Comparison of ENCODE assay signal across 1 cellular context in the genomic region with DNA sequence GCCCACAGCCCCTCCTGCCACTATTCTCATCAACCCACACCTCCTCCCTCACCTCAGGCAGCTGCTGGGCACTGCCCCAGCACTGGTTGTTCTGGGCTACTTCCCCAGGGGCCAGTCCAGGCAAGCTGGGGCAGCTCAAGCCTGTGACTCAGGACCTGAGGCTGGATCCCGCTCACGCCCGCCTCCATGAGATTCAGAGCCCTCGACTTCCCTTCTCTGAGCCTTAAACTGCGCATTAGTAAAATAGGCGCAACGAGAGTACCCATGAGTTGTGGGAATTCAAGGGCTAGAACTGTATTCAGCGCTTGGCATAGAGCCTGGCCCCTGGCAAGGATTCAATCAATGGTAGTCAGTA.
TF ChIP-seq lines count a peak whose summit lies in the region.

No MANE protein-coding gene starts in this region.

TF ChIP-seq in K562, 482 proteins besides CTCF, POLR2A, EP300 and RAD21 (continued from another document and continues in another):
- TF ChIP-seq, protein P1, sequence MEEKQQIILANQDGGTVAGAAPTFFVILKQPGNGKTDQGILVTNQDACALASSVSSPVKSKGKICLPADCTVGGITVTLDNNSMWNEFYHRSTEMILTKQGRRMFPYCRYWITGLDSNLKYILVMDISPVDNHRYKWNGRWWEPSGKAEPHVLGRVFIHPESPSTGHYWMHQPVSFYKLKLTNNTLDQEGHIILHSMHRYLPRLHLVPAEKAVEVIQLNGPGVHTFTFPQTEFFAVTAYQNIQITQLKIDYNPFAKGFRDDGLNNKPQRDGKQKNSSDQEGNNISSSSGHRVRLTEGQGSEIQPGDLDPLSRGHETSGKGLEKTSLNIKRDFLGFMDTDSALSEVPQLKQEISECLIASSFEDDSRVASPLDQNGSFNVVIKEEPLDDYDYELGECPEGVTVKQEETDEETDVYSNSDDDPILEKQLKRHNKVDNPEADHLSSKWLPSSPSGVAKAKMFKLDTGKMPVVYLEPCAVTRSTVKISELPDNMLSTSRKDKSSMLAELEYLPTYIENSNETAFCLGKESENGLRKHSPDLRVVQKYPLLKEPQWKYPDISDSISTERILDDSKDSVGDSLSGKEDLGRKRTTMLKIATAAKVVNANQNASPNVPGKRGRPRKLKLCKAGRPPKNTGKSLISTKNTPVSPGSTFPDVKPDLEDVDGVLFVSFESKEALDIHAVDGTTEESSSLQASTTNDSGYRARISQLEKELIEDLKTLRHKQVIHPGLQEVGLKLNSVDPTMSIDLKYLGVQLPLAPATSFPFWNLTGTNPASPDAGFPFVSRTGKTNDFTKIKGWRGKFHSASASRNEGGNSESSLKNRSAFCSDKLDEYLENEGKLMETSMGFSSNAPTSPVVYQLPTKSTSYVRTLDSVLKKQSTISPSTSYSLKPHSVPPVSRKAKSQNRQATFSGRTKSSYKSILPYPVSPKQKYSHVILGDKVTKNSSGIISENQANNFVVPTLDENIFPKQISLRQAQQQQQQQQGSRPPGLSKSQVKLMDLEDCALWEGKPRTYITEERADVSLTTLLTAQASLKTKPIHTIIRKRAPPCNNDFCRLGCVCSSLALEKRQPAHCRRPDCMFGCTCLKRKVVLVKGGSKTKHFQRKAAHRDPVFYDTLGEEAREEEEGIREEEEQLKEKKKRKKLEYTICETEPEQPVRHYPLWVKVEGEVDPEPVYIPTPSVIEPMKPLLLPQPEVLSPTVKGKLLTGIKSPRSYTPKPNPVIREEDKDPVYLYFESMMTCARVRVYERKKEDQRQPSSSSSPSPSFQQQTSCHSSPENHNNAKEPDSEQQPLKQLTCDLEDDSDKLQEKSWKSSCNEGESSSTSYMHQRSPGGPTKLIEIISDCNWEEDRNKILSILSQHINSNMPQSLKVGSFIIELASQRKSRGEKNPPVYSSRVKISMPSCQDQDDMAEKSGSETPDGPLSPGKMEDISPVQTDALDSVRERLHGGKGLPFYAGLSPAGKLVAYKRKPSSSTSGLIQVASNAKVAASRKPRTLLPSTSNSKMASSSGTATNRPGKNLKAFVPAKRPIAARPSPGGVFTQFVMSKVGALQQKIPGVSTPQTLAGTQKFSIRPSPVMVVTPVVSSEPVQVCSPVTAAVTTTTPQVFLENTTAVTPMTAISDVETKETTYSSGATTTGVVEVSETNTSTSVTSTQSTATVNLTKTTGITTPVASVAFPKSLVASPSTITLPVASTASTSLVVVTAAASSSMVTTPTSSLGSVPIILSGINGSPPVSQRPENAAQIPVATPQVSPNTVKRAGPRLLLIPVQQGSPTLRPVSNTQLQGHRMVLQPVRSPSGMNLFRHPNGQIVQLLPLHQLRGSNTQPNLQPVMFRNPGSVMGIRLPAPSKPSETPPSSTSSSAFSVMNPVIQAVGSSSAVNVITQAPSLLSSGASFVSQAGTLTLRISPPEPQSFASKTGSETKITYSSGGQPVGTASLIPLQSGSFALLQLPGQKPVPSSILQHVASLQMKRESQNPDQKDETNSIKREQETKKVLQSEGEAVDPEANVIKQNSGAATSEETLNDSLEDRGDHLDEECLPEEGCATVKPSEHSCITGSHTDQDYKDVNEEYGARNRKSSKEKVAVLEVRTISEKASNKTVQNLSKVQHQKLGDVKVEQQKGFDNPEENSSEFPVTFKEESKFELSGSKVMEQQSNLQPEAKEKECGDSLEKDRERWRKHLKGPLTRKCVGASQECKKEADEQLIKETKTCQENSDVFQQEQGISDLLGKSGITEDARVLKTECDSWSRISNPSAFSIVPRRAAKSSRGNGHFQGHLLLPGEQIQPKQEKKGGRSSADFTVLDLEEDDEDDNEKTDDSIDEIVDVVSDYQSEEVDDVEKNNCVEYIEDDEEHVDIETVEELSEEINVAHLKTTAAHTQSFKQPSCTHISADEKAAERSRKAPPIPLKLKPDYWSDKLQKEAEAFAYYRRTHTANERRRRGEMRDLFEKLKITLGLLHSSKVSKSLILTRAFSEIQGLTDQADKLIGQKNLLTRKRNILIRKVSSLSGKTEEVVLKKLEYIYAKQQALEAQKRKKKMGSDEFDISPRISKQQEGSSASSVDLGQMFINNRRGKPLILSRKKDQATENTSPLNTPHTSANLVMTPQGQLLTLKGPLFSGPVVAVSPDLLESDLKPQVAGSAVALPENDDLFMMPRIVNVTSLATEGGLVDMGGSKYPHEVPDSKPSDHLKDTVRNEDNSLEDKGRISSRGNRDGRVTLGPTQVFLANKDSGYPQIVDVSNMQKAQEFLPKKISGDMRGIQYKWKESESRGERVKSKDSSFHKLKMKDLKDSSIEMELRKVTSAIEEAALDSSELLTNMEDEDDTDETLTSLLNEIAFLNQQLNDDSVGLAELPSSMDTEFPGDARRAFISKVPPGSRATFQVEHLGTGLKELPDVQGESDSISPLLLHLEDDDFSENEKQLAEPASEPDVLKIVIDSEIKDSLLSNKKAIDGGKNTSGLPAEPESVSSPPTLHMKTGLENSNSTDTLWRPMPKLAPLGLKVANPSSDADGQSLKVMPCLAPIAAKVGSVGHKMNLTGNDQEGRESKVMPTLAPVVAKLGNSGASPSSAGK (IDR thresholded peaks at IDR 0.05): peak; percentile 6; the same call in 1 of the 2 replicates
- TF ChIP-seq, protein P2, sequence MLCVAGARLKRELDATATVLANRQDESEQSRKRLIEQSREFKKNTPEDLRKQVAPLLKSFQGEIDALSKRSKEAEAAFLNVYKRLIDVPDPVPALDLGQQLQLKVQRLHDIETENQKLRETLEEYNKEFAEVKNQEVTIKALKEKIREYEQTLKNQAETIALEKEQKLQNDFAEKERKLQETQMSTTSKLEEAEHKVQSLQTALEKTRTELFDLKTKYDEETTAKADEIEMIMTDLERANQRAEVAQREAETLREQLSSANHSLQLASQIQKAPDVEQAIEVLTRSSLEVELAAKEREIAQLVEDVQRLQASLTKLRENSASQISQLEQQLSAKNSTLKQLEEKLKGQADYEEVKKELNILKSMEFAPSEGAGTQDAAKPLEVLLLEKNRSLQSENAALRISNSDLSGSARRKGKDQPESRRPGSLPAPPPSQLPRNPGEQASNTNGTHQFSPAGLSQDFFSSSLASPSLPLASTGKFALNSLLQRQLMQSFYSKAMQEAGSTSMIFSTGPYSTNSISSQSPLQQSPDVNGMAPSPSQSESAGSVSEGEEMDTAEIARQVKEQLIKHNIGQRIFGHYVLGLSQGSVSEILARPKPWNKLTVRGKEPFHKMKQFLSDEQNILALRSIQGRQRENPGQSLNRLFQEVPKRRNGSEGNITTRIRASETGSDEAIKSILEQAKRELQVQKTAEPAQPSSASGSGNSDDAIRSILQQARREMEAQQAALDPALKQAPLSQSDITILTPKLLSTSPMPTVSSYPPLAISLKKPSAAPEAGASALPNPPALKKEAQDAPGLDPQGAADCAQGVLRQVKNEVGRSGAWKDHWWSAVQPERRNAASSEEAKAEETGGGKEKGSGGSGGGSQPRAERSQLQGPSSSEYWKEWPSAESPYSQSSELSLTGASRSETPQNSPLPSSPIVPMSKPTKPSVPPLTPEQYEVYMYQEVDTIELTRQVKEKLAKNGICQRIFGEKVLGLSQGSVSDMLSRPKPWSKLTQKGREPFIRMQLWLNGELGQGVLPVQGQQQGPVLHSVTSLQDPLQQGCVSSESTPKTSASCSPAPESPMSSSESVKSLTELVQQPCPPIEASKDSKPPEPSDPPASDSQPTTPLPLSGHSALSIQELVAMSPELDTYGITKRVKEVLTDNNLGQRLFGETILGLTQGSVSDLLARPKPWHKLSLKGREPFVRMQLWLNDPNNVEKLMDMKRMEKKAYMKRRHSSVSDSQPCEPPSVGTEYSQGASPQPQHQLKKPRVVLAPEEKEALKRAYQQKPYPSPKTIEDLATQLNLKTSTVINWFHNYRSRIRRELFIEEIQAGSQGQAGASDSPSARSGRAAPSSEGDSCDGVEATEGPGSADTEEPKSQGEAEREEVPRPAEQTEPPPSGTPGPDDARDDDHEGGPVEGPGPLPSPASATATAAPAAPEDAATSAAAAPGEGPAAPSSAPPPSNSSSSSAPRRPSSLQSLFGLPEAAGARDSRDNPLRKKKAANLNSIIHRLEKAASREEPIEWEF (CRISPR knock-in tag; IDR thresholded peaks at IDR 0.05): 0 out of 2 replicates have a peak, but pooled peaks have one; percentile 53
- TF ChIP-seq, protein P3, sequence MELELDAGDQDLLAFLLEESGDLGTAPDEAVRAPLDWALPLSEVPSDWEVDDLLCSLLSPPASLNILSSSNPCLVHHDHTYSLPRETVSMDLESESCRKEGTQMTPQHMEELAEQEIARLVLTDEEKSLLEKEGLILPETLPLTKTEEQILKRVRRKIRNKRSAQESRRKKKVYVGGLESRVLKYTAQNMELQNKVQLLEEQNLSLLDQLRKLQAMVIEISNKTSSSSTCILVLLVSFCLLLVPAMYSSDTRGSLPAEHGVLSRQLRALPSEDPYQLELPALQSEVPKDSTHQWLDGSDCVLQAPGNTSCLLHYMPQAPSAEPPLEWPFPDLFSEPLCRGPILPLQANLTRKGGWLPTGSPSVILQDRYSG (tag; conservative IDR thresholded peaks at IDR 0.05; ENCODE audit: low read depth): 0 out of 2 replicates have a peak, but pooled peaks have one; percentile 29
- TF ChIP-seq ZNF584 (CRISPR knock-in tag; IDR thresholded peaks at IDR 0.05; ENCODE audit: low read depth) (no peak), CXXC5 (CRISPR knock-in tag; IDR thresholded peaks at IDR 0.05) (0 out of 2 replicates have a peak, but pooled peaks have one; percentile 8), ZNF239 (CRISPR knock-in tag; IDR thresholded peaks at IDR 0.05) (no peak), PCBP1 (IDR thresholded peaks at IDR 0.05; ENCODE audit: low read depth, low read length, poor library complexity, severe bottlenecking) (no peak), MTA2 (IDR thresholded peaks at IDR 0.05; ENCODE audit: low read depth) (no peak), LARP7 (IDR thresholded peaks at IDR 0.05) (no peak), SUPT5H (IDR thresholded peaks at IDR 0.05) (no peak), NFXL1 (CRISPR knock-in tag; IDR thresholded peaks at IDR 0.05) (0 out of 2 replicates have a peak, but pooled peaks have one; percentile 45), PCBP2 (IDR thresholded peaks at IDR 0.05; ENCODE audit: low read depth, low read length, poor library complexity, severe bottlenecking) (no peak), ZKSCAN3 (CRISPR knock-in tag; IDR thresholded peaks at IDR 0.05) (no peak), DPF2 (IDR thresholded peaks at IDR 0.05) (0 out of 2 replicates have a peak, but pooled peaks have one; percentile 20), HNRNPK (IDR thresholded peaks at IDR 0.05; ENCODE audit: low read depth, low read length, poor library complexity, severe bottlenecking) (no peak), CBFA2T3 (IDR thresholded peaks at IDR 0.05) (no peak), ZBTB17 (CRISPR knock-in tag; IDR thresholded peaks at IDR 0.05) (peak; percentile 16; the same call in 1 of the 2 replicates), PHB (CRISPR knock-in tag; IDR thresholded peaks at IDR 0.05) (no peak)
- TF ChIP-seq, protein P4, sequence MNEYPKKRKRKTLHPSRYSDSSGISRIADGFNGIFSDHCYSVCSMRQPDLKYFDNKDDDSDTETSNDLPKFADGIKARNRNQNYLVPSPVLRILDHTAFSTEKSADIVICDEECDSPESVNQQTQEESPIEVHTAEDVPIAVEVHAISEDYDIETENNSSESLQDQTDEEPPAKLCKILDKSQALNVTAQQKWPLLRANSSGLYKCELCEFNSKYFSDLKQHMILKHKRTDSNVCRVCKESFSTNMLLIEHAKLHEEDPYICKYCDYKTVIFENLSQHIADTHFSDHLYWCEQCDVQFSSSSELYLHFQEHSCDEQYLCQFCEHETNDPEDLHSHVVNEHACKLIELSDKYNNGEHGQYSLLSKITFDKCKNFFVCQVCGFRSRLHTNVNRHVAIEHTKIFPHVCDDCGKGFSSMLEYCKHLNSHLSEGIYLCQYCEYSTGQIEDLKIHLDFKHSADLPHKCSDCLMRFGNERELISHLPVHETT (CRISPR knock-in tag; conservative IDR thresholded peaks at IDR 0.05 in 1 of 2, IDR thresholded peaks at IDR 0.05 in 1 of 2): 0 out of 4 replicates have a peak, but pooled peaks of 1 of the 2 experiments have one; percentile 46
- TF ChIP-seq, protein P5, sequence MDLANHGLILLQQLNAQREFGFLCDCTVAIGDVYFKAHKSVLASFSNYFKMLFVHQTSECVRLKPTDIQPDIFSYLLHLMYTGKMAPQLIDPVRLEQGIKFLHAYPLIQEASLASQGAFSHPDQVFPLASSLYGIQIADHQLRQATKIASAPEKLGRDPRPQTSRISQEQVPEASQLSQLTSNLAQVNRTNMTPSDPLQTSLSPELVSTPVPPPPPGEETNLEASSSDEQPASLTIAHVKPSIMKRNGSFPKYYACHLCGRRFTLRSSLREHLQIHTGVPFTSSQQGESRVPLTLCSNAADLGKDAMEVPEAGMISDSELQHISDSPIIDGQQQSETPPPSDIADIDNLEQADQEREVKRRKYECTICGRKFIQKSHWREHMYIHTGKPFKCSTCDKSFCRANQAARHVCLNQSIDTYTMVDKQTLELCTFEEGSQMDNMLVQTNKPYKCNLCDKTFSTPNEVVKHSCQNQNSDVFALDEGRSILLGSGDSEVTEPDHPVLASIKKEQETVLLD (IDR thresholded peaks at IDR 0.05): no peak
- TF ChIP-seq, protein P6, sequence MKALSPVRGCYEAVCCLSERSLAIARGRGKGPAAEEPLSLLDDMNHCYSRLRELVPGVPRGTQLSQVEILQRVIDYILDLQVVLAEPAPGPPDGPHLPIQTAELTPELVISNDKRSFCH (CRISPR knock-in tag; IDR thresholded peaks at IDR 0.05): no peak
- TF ChIP-seq, protein P6 (tag; IDR thresholded peaks at IDR 0.05): 0 out of 2 replicates have a peak, but pooled peaks have one; percentile 29
- TF ChIP-seq, protein P7, sequence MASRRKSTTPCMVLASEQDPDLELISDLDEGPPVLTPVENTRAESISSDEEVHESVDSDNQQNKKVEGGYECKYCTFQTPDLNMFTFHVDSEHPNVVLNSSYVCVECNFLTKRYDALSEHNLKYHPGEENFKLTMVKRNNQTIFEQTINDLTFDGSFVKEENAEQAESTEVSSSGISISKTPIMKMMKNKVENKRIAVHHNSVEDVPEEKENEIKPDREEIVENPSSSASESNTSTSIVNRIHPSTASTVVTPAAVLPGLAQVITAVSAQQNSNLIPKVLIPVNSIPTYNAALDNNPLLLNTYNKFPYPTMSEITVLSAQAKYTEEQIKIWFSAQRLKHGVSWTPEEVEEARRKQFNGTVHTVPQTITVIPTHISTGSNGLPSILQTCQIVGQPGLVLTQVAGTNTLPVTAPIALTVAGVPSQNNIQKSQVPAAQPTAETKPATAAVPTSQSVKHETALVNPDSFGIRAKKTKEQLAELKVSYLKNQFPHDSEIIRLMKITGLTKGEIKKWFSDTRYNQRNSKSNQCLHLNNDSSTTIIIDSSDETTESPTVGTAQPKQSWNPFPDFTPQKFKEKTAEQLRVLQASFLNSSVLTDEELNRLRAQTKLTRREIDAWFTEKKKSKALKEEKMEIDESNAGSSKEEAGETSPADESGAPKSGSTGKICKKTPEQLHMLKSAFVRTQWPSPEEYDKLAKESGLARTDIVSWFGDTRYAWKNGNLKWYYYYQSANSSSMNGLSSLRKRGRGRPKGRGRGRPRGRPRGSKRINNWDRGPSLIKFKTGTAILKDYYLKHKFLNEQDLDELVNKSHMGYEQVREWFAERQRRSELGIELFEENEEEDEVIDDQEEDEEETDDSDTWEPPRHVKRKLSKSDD (conservative IDR thresholded peaks at IDR 0.05; ENCODE audit: low read length): no peak
- TF ChIP-seq, protein P8, sequence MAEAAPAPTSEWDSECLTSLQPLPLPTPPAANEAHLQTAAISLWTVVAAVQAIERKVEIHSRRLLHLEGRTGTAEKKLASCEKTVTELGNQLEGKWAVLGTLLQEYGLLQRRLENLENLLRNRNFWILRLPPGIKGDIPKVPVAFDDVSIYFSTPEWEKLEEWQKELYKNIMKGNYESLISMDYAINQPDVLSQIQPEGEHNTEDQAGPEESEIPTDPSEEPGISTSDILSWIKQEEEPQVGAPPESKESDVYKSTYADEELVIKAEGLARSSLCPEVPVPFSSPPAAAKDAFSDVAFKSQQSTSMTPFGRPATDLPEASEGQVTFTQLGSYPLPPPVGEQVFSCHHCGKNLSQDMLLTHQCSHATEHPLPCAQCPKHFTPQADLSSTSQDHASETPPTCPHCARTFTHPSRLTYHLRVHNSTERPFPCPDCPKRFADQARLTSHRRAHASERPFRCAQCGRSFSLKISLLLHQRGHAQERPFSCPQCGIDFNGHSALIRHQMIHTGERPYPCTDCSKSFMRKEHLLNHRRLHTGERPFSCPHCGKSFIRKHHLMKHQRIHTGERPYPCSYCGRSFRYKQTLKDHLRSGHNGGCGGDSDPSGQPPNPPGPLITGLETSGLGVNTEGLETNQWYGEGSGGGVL (CRISPR knock-in tag; IDR thresholded peaks at IDR 0.05): no peak
